Comparison of ENCODE assay signal across 24 cellular contexts in genomic region chr18:7814754-7815315, GRCh38.
"Had no signal": no experiment of that assay in that cellular context is flagged by ENCODE, and none has a peak within 500 bp of the region (broad histone marks: within the 10 kb centered on the region; RNA-seq: fewer than 3 reads in every experiment).

No MANE protein-coding gene starts in this region.

- DNase-seq: dorsolateral prefrontal cortex; effector CD4-positive, alpha-beta T cell; erythroblast; esophagus squamous epithelium; foreskin fibroblast; gastrocnemius medialis; head of caudate nucleus; naive thymus-derived CD8-positive, alpha-beta T cell; nephron progenitor cell; nucleus accumbens; ovary; posterior cingulate gyrus; stimulated activated CD4-positive, alpha-beta T cell treated with anti-CD3 and anti-CD28 coated beads, Interleukin-12 subunit alpha, Interleukin-12 subunit beta, amount 100 ng/mL, for 4 hours; stimulated activated CD4-positive, alpha-beta T cell treated with anti-CD3 and anti-CD28 coated beads, Interleukin-1b, Interleukin-23, amount 100 ng/mL, for 48 hours; stimulated activated CD4-positive, alpha-beta T cell treated with anti-CD3 and anti-CD28 coated beads, Interleukin-4, amount 100 ng/mL, for 1 hour; stimulated activated naive CD4-positive, alpha-beta T cell treated with Interleukin-2 at 50 U/mL for 16 hours; stomach; thyroid gland; trophoblast cell had no signal

- H3K4me3 ChIP-seq: dorsolateral prefrontal cortex, esophagus squamous epithelium, gastrocnemius medialis, ovary, right atrium auricular region, smooth muscle cell, stomach, thyroid gland, vagina had no signal

- H3K27ac Mint-ChIP-seq: naive thymus-derived CD8-positive, alpha-beta T cell; nephron progenitor cell; stimulated activated effector memory CD8-positive, alpha-beta T cell treated with anti-CD3 and anti-CD28 coated beads, Interleukin-12 subunit alpha, Interleukin-12 subunit beta, amount 100 ng/mL, for 72 hours had no signal

- H3K27ac ChIP-seq: dorsolateral prefrontal cortex, esophagus squamous epithelium, ovary, stomach, thyroid gland, vagina had no signal

- H3K36me3 ChIP-seq: esophagus squamous epithelium, gastrocnemius medialis, ovary, right atrium auricular region, stomach, thyroid gland, vagina had no signal

- H3K9me3 ChIP-seq: ovary, thyroid gland had no signal

- ATAC-seq: gastrocnemius medialis; naive thymus-derived CD8-positive, alpha-beta T cell; sciatic nerve; stimulated activated effector memory CD8-positive, alpha-beta T cell treated with anti-CD3 and anti-CD28 coated beads, Interleukin-12 subunit alpha, Interleukin-12 subunit beta, amount 100 ng/mL, for 72 hours had no signal

- H3K4me1 Mint-ChIP-seq: naive thymus-derived CD8-positive, alpha-beta T cell; stimulated activated effector memory CD8-positive, alpha-beta T cell treated with anti-CD3 and anti-CD28 coated beads, Interleukin-12 subunit alpha, Interleukin-12 subunit beta, amount 100 ng/mL, for 72 hours had no signal

- H3K27me3 ChIP-seq: esophagus squamous epithelium, gastrocnemius medialis, ovary, right atrium auricular region, stomach, thyroid gland, vagina had no signal

- H3K4me1 ChIP-seq: vagina had no signal

- H3K4me3 Mint-ChIP-seq: naive thymus-derived CD8-positive, alpha-beta T cell; nephron progenitor cell; stimulated activated effector memory CD8-positive, alpha-beta T cell treated with anti-CD3 and anti-CD28 coated beads, Interleukin-12 subunit alpha, Interleukin-12 subunit beta, amount 100 ng/mL, for 72 hours had no signal

- H3K36me3 Mint-ChIP-seq: stimulated activated effector memory CD8-positive, alpha-beta T cell treated with anti-CD3 and anti-CD28 coated beads, Interleukin-12 subunit alpha, Interleukin-12 subunit beta, amount 100 ng/mL, for 72 hours had no signal
